8 cellular contexts compared by ENCODE assay signal in genomic region chr1:154220970-154221814, GRCh38. TPM values are rescaled to one million over a fixed set of nuclear protein-coding genes. Genes with fewer than 3 reads are reported as not detected.
DNase-seq lines count a peak whose midpoint lies in the region; ATAC-seq lines count a peak whose summit lies in the region.

No MANE protein-coding gene starts in this region.

- peaks cover 6% of the 10 kb centered on the region for H3K9me3 Mint-ChIP-seq in activated CD4-positive, alpha-beta memory T cell treated with anti-CD3 and anti-CD28 coated beads, Interleukin-2, amount 10 ng/mL, durations not matched to agents 7 days and 5 days

- no peaks in the 10 kb centered on the region for H3K9me3 ChIP-seq in mesenchymal stem cell (ENCODE audit: control insufficient read depth, low read length)

- peak overlapping the region; percentile 71 for H3K4me2 ChIP-seq in mesenchymal stem cell (ENCODE audit: low read length, poor library complexity, severe bottlenecking)

- H3K4me3 Mint-ChIP-seq in activated CD4-positive, alpha-beta memory T cell treated with anti-CD3 and anti-CD28 coated beads, Interleukin-2, amount 10 ng/mL, durations not matched to agents 7 days and 5 days, result peak overlapping the region; percentile 92

- H3K36me3 ChIP-seq in mesenchymal stem cell (ENCODE audit: control insufficient read depth in 1 of 2, insufficient read depth in 2 of 2, low read depth in 1 of 2, low read length in 2 of 2), result peaks cover 13 to 44% of the 10 kb centered on the region in 2 experiments

- H3K4me1 ChIP-seq in mesenchymal stem cell (ENCODE audit: control insufficient read depth, insufficient read depth, low read depth, low read length), result peaks cover 4% of the 10 kb centered on the region

- peaks cover 2% of the 10 kb centered on the region for H3K79me1 ChIP-seq in mesenchymal stem cell (replicated peaks; ENCODE audit: low read length, poor library complexity, severe bottlenecking)

- peak overlapping the region; percentile 68 for H2AK5ac ChIP-seq in mesenchymal stem cell (ENCODE audit: low read length, severe bottlenecking)

- H2BK15ac ChIP-seq in mesenchymal stem cell (ENCODE audit: low read depth, poor library complexity, severe bottlenecking), result no peak overlapping the region

- H2BK120ac ChIP-seq in mesenchymal stem cell (ENCODE audit: low read depth, low read length), result peak overlapping the region; percentile 65

- H3K18ac ChIP-seq in mesenchymal stem cell (ENCODE audit: low read depth in 1 of 2, low read length in 2 of 2), result peak overlapping the region; percentile 70 to 92

- peaks cover 73% of the 10 kb centered on the region for H3K4me1 Mint-ChIP-seq in activated CD4-positive, alpha-beta memory T cell treated with anti-CD3 and anti-CD28 coated beads, Interleukin-2, amount 10 ng/mL, durations not matched to agents 7 days and 5 days

- H4K91ac ChIP-seq in mesenchymal stem cell (ENCODE audit: low read length), result peak overlapping the region; percentile 91

- H3K9ac ChIP-seq in mesenchymal stem cell (ENCODE audit: low read length), result peak overlapping the region; percentile 100

- peak overlapping the region in 1 of 2 experiments; percentile 39 for H2BK12ac ChIP-seq in mesenchymal stem cell (ENCODE audit: low read length in 2 of 2)

- H3K23ac ChIP-seq in mesenchymal stem cell (ENCODE audit: low read length in 2 of 2), result no peak overlapping the region

- peak overlapping the region in 1 of 2 experiments; percentile 83 for H3K14ac ChIP-seq in mesenchymal stem cell (ENCODE audit: low read length in 2 of 2)

- H3K4me3 ChIP-seq in mesenchymal stem cell (ENCODE audit: insufficient read depth in 1 of 2, low read depth in 1 of 2, low read length in 2 of 2), result peak overlapping the region; percentile 73 to 97

- H3K27me3 Mint-ChIP-seq in activated CD4-positive, alpha-beta memory T cell treated with anti-CD3 and anti-CD28 coated beads, Interleukin-2, amount 10 ng/mL, durations not matched to agents 7 days and 5 days, result no peaks in the 10 kb centered on the region

- CTCF ChIA-PET in activated CD4-positive, alpha-beta memory T cell treated with anti-CD3 and anti-CD28 coated beads, Interleukin-2, amount 10 ng/mL, durations not matched to agents 7 days and 5 days (lab: Charles Lee), result interaction anchor here (0.8 to 3.6 kb wide), 4 partner anchors 23 to 179 kb away, joined by 3 to 18 read pairs (median 4); no protein-coding TSS in a partner anchor

- H3K4ac ChIP-seq in mesenchymal stem cell (ENCODE audit: low read depth in 1 of 2, low read length in 2 of 2), result peak overlapping the region; percentile 70 to 90

- 1% methylated on average over 11 of the region's 59 CpGs for WGBS in mesenchymal stem cell

- POLR2A ChIA-PET in activated CD4-positive, alpha-beta memory T cell treated with anti-CD3 and anti-CD28 coated beads, Interleukin-2, amount 10 ng/mL, durations not matched to agents 7 days and 5 days (lab: Charles Lee), result interaction anchor here (0.9 to 8.4 kb wide), 22 partner anchors 9 to 298 kb away, joined by 3 to 72 read pairs (median 5); partner anchors contain the start of genes GATAD2B, NUP210L and RPS27

- peak overlapping the region; percentile 42 for H3K27ac ChIP-seq in mesenchymal stem cell (ENCODE audit: low read length, poor library complexity, severe bottlenecking)

- peak overlapping the region; percentile 36 for H2BK5ac ChIP-seq in mesenchymal stem cell (ENCODE audit: low read depth, low read length, poor library complexity, severe bottlenecking)

- H3K36me3 Mint-ChIP-seq in activated CD4-positive, alpha-beta memory T cell treated with anti-CD3 and anti-CD28 coated beads, Interleukin-2, amount 10 ng/mL, durations not matched to agents 7 days and 5 days (ENCODE audit: low read depth), result peaks cover 79% of the 10 kb centered on the region

- H3K27ac Mint-ChIP-seq in activated CD4-positive, alpha-beta memory T cell treated with anti-CD3 and anti-CD28 coated beads, Interleukin-2, amount 10 ng/mL, durations not matched to agents 7 days and 5 days, result peak overlapping the region; percentile 97

- H3K27me3 ChIP-seq in mesenchymal stem cell (ENCODE audit: control insufficient read depth in 1 of 2, insufficient read depth in 1 of 2, low read length in 2 of 2), result no peaks in the 10 kb centered on the region

- no peak overlapping the region for H2AFZ ChIP-seq in mesenchymal stem cell (ENCODE audit: low read depth, low read length)

- ATAC-seq in GM21786 (IDR thresholded peaks at IDR 0.05; ENCODE audit: unreplicated experiment) (peak; percentile 8), GM19467 (IDR thresholded peaks at IDR 0.05; ENCODE audit: unreplicated experiment) (no peak)

- peak overlapping the region; percentile 86 for H4K8ac ChIP-seq in mesenchymal stem cell (ENCODE audit: low read length)

- peak; percentile 51 for DNase-seq in EL
- peak; percentile 45 for DNase-seq in NCI-H1092 (lab: John Stamatoyannopoulos, UW)
- DNase-seq in activated CD4-positive, alpha-beta memory T cell treated with anti-CD3 and anti-CD28 coated beads, Interleukin-2, amount 10 ng/mL, durations not matched to agents 7 days and 5 days, result peak; percentile 72
- DNase-seq in effector CD4-positive, alpha-beta T cell, result peak; percentile 66
- no peak for DNase-seq in mesenchymal stem cell
- DNase-seq in stimulated activated CD8-positive, alpha-beta memory T cell treated with anti-CD3 and anti-CD28 coated beads, Interleukin-15, amount 100 ng/mL, for 1 hour (ENCODE audit: low read depth), result peak; percentile 46

RNA-seq across cellular contexts. Expression of gene UBAP2L, which starts 0.4 kb away (rescaled TPM):
- total RNA-seq in activated CD4-positive, alpha-beta memory T cell treated with anti-CD3 and anti-CD28 coated beads, Interleukin-2, amount 10 ng/mL, durations not matched to agents 7 days and 5 days, result 100 to 1,000 TPM; 155 to 157 TPM
- 174 TPM for polyA plus RNA-seq in mesenchymal stem cell (2013, experiment 1 of 2)
- polyA plus RNA-seq in mesenchymal stem cell (2013, experiment 2 of 2), result 166 TPM

RNA-seq across cellular contexts. Expression of gene CFAP141, which starts 15.1 kb away (rescaled TPM):
- not detected for total RNA-seq in activated CD4-positive, alpha-beta memory T cell treated with anti-CD3 and anti-CD28 coated beads, Interleukin-2, amount 10 ng/mL, durations not matched to agents 7 days and 5 days
- polyA plus RNA-seq in mesenchymal stem cell (2013, experiment 1 of 2), result not detected
- not detected for polyA plus RNA-seq in mesenchymal stem cell (2013, experiment 2 of 2)

RNA-seq across cellular contexts. Expression of gene TPM3, which starts 29.3 kb away (rescaled TPM):
- 100 to 1,000 TPM; 792 to 805 TPM for total RNA-seq in activated CD4-positive, alpha-beta memory T cell treated with anti-CD3 and anti-CD28 coated beads, Interleukin-2, amount 10 ng/mL, durations not matched to agents 7 days and 5 days
- polyA plus RNA-seq in mesenchymal stem cell (2013, experiment 1 of 2), result 332 TPM
- polyA plus RNA-seq in mesenchymal stem cell (2013, experiment 2 of 2), result 336 TPM

RNA-seq across cellular contexts. Expression of gene HAX1, which starts 51.2 kb away (rescaled TPM):
- total RNA-seq in activated CD4-positive, alpha-beta memory T cell treated with anti-CD3 and anti-CD28 coated beads, Interleukin-2, amount 10 ng/mL, durations not matched to agents 7 days and 5 days, result 100 to 1,000 TPM; 141 to 142 TPM
- polyA plus RNA-seq in mesenchymal stem cell (2013, experiment 1 of 2), result 83.7 TPM
- 81.9 TPM for polyA plus RNA-seq in mesenchymal stem cell (2013, experiment 2 of 2)
